Comparison of ENCODE assay signal across 26 cellular contexts in the genomic region with DNA sequence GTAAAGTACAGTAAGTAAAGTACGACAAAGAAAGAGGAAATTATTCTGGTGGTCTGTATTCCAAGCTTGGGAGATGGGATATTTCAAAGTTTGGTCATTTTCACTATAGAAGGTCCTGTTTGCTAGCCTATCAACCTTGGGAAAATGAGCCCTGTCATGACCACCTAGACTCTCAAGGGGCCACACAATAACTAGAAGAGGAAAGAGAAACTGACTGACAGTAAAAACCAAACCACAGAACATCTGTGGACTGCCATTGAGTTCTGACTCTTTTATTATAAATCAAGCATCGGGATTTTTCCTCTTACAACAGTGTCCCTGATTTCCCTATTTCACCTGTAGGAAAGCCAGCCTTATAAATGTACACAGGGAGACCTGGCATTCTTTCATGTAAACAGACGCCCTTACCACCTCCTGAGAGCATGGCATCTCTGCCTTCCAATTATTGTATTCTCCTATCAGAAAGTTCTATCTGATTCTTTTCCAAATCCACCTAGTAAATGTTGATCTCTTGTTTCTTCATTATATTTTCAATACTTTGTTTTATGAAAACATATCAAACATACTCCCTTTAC.
"Had no signal": no experiment of that assay in that cellular context is flagged by ENCODE, and none has a peak within 500 bp of the region (broad histone marks: within the 10 kb centered on the region; RNA-seq: fewer than 3 reads in every experiment).

No MANE protein-coding gene starts in this region.

- DNase-seq: colonic mucosa; cortex of kidney; effector CD8-positive, alpha-beta T cell; effector memory CD8-positive, alpha-beta T cell; endodermal cell; erythroblast; esophagus squamous epithelium; foreskin fibroblast; foreskin melanocyte; gastrocnemius medialis; glutamatergic neuron; head of caudate nucleus; heart right ventricle; hippocampal formation; left cardiac atrium; left lung; left ventricle myocardium superior; lower lobe of right lung; mesenchymal stem cell; mucosa of descending colon; naive B cell had no signal

- H3K4me1 ChIP-seq: colonic mucosa, esophagus squamous epithelium, gastrocnemius medialis, heart right ventricle, left lung, lower lobe of right lung had no signal

- FAIRE-seq: endometrium, islet of Langerhans, keratinocyte had no signal

- H3K27ac ChIP-seq: colonic mucosa, epithelial cell of prostate, esophagus squamous epithelium, gastrocnemius medialis, heart right ventricle, left lung, lower lobe of right lung had no signal

- ATAC-seq: effector memory CD8-positive, alpha-beta T cell; esophagus mucosa; gastrocnemius medialis; heart right ventricle; left cardiac atrium; left lung; left ventricle myocardium superior; lower lobe of right lung; mucosa of descending colon had no signal

- H3K9me3 ChIP-seq: colonic mucosa, esophagus squamous epithelium, gastrocnemius medialis, heart right ventricle, left lung, lower lobe of right lung, mucosa of descending colon had no signal

- H3K4me3 ChIP-seq: colonic mucosa, esophagus squamous epithelium, gastrocnemius medialis, heart right ventricle, left lung, lower lobe of right lung, mucosa of descending colon had no signal

- H3K36me3 ChIP-seq: colonic mucosa, esophagus squamous epithelium, gastrocnemius medialis, heart right ventricle, left lung, lower lobe of right lung had no signal

- H3K27me3 ChIP-seq: colonic mucosa, esophagus squamous epithelium, gastrocnemius medialis, heart right ventricle, left lung had no signal
